19 cellular contexts compared by ENCODE assay signal in genomic region chr6:133985970-133986369, GRCh38.
"Had no signal": no experiment of that assay in that cellular context is flagged by ENCODE, and none has a peak within 500 bp of the region (broad histone marks: within the 10 kb centered on the region; RNA-seq: fewer than 3 reads in every experiment).

No MANE protein-coding gene starts in this region.

- H3K4me3 ChIP-seq: breast epithelium, esophagus muscularis mucosa, lung, neural progenitor cell, pancreas, stomach, thoracic aorta, uterus had no signal

- H2AFZ ChIP-seq: neural progenitor cell had no signal

- H3K9me3 Mint-ChIP-seq: neural progenitor cell had no signal

- H3K4me1 Mint-ChIP-seq: neural progenitor cell had no signal

- H3K4me1 ChIP-seq: breast epithelium had no signal

- FAIRE-seq: pancreas had no signal

- DNase-seq: activated CD4-positive, alpha-beta T cell treated with anti-CD3 and anti-CD28 coated beads for 4 hours; activated naive CD4-positive, alpha-beta T cell; foreskin fibroblast; head of caudate nucleus; left colon; midbrain; pancreas; retina; stimulated activated CD4-positive, alpha-beta T cell treated with anti-CD3 and anti-CD28 coated beads, Interleukin-4, amount 100 ng/mL, for 1 hour; stimulated activated CD8-positive, alpha-beta memory T cell treated with anti-CD3 and anti-CD28 coated beads, Interleukin-4, amount 100 ng/mL, for 48 hours; stomach; SW 1271; T-helper 9 cell; uterus had no signal

- H3K27ac Mint-ChIP-seq: neural progenitor cell had no signal

- ATAC-seq: left colon, pancreas had no signal

- H3K9me3 ChIP-seq: breast epithelium, esophagus muscularis mucosa, pancreas, stomach, thoracic aorta, uterus had no signal

- H3K4me3 Mint-ChIP-seq: neural progenitor cell had no signal

- H3K27me3 ChIP-seq: breast epithelium, esophagus muscularis mucosa, neural progenitor cell, pancreas, stomach, uterus had no signal

- H3K36me3 ChIP-seq: breast epithelium, uterus had no signal

- H3K9ac ChIP-seq: neural progenitor cell had no signal

- H3K27ac ChIP-seq: breast epithelium, esophagus muscularis mucosa, neural progenitor cell, pancreas, stomach, thoracic aorta, uterus had no signal

- H3K4me2 ChIP-seq: neural progenitor cell had no signal
